ENCODE assay signal across 1 cellular context in genomic region chr2:105037572-105038382, GRCh38.
TF ChIP-seq lines count a peak whose summit lies in the region.

Gene MRPS9, plus strand, starts transcription at chr2:105038069. Its CDS starts 24 bp downstream, at chr2:105038093.

TF ChIP-seq in HepG2, 621 proteins besides CTCF, POLR2A, EP300 and RAD21 (continued from another document and continues in another):
- TF ChIP-seq, protein P1, sequence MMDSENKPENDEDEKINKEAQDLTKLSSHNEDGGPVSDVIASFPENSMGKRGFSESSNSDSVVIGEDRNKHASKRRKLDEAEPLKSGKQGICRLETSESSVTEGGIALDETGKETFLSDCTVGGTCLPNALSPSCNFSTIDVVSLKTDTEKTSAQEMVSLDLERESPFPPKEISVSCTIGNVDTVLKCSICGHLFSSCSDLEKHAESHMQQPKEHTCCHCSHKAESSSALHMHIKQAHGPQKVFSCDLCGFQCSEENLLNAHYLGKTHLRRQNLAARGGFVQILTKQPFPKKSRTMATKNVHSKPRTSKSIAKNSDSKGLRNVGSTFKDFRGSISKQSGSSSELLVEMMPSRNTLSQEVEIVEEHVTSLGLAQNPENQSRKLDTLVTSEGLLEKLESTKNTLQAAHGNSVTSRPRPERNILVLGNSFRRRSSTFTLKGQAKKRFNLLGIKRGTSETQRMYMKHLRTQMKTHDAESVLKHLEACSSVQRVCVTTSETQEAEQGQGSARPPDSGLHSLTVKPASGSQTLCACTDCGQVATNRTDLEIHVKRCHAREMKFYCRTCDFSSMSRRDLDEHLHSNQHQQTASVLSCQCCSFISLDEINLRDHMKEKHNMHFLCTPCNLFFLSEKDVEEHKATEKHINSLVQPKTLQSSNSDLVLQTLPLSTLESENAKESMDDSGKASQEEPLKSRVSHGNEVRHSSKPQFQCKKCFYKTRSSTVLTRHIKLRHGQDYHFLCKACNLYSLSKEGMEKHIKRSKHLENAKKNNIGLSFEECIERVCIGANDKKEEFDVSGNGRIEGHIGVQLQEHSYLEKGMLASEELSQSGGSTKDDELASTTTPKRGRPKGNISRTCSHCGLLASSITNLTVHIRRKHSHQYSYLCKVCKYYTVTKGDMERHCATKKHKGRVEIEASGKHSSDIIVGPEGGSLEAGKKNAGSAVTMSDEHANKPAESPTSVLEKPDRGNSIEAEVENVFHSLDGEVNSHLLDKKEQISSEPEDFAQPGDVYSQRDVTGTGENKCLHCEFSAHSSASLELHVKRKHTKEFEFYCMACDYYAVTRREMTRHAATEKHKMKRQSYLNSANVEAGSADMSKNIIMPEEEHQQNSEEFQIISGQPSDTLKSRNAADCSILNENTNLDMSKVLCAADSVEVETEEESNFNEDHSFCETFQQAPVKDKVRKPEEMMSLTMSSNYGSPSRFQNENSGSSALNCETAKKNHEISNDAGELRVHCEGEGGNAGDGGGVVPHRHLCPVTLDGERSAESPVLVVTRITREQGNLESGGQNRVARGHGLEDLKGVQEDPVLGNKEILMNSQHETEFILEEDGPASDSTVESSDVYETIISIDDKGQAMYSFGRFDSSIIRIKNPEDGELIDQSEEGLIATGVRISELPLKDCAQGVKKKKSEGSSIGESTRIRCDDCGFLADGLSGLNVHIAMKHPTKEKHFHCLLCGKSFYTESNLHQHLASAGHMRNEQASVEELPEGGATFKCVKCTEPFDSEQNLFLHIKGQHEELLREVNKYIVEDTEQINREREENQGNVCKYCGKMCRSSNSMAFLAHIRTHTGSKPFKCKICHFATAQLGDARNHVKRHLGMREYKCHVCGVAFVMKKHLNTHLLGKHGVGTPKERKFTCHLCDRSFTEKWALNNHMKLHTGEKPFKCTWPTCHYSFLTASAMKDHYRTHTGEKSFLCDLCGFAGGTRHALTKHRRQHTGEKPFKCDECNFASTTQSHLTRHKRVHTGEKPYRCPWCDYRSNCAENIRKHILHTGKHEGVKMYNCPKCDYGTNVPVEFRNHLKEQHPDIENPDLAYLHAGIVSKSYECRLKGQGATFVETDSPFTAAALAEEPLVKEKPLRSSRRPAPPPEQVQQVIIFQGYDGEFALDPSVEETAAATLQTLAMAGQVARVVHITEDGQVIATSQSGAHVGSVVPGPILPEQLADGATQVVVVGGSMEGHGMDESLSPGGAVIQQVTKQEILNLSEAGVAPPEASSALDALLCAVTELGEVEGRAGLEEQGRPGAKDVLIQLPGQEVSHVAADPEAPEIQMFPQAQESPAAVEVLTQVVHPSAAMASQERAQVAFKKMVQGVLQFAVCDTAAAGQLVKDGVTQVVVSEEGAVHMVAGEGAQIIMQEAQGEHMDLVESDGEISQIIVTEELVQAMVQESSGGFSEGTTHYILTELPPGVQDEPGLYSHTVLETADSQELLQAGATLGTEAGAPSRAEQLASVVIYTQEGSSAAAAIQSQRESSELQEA (CRISPR knock-in tag; IDR thresholded peaks at IDR 0.05; ENCODE audit: not compliant biosample characterization): peak; percentile 78
- TF ChIP-seq, protein P2, sequence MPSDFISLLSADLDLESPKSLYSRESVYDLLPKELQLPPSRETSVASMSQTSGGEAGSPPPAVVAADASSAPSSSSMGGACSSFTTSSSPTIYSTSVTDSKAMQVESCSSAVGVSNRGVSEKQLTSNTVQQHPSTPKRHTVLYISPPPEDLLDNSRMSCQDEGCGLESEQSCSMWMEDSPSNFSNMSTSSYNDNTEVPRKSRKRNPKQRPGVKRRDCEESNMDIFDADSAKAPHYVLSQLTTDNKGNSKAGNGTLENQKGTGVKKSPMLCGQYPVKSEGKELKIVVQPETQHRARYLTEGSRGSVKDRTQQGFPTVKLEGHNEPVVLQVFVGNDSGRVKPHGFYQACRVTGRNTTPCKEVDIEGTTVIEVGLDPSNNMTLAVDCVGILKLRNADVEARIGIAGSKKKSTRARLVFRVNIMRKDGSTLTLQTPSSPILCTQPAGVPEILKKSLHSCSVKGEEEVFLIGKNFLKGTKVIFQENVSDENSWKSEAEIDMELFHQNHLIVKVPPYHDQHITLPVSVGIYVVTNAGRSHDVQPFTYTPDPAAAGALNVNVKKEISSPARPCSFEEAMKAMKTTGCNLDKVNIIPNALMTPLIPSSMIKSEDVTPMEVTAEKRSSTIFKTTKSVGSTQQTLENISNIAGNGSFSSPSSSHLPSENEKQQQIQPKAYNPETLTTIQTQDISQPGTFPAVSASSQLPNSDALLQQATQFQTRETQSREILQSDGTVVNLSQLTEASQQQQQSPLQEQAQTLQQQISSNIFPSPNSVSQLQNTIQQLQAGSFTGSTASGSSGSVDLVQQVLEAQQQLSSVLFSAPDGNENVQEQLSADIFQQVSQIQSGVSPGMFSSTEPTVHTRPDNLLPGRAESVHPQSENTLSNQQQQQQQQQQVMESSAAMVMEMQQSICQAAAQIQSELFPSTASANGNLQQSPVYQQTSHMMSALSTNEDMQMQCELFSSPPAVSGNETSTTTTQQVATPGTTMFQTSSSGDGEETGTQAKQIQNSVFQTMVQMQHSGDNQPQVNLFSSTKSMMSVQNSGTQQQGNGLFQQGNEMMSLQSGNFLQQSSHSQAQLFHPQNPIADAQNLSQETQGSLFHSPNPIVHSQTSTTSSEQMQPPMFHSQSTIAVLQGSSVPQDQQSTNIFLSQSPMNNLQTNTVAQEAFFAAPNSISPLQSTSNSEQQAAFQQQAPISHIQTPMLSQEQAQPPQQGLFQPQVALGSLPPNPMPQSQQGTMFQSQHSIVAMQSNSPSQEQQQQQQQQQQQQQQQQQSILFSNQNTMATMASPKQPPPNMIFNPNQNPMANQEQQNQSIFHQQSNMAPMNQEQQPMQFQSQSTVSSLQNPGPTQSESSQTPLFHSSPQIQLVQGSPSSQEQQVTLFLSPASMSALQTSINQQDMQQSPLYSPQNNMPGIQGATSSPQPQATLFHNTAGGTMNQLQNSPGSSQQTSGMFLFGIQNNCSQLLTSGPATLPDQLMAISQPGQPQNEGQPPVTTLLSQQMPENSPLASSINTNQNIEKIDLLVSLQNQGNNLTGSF (CRISPR knock-in tag; IDR thresholded peaks at IDR 0.05): no peak
- no peak for TF ChIP-seq HMGXB3 (CRISPR knock-in tag; IDR thresholded peaks at IDR 0.05; ENCODE audit: borderline replicate concordance)
- TF ChIP-seq TOPORS (CRISPR knock-in tag; IDR thresholded peaks at IDR 0.05): no peak; the same call in 1 of the 2 replicates
- TF ChIP-seq KAT7 (CRISPR knock-in tag; IDR thresholded peaks at IDR 0.05; ENCODE audit: borderline replicate concordance): peak; percentile 84
- 0 out of 2 replicates have a peak, but pooled peaks have one; percentile 10 for TF ChIP-seq SIX1 (CRISPR knock-in tag; IDR thresholded peaks at IDR 0.05; ENCODE audit: borderline replicate concordance)
- TF ChIP-seq SSRP1 (CRISPR knock-in tag; IDR thresholded peaks at IDR 0.05): no peak
- TF ChIP-seq ZNF672 (CRISPR knock-in tag; IDR thresholded peaks at IDR 0.05): no peak
- no peak for TF ChIP-seq ZFP37 (CRISPR knock-in tag; IDR thresholded peaks at IDR 0.05; ENCODE audit: borderline replicate concordance)
- TF ChIP-seq, protein P3, sequence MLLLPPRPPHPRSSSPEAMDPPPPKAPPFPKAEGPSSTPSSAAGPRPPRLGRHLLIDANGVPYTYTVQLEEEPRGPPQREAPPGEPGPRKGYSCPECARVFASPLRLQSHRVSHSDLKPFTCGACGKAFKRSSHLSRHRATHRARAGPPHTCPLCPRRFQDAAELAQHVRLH (CRISPR knock-in tag; IDR thresholded peaks at IDR 0.05; ENCODE audit: borderline replicate concordance, low read depth): peak; percentile 19; the same call in 1 of the 2 replicates
- no peak for TF ChIP-seq TBX3 (IDR thresholded peaks at IDR 0.05; ENCODE audit: borderline replicate concordance)
- no peak for TF ChIP-seq NBN (conservative IDR thresholded peaks at IDR 0.05)
- TF ChIP-seq ZNF207 (IDR thresholded peaks at IDR 0.05; ENCODE audit: borderline replicate concordance): no peak
- TF ChIP-seq SMAD9 (CRISPR knock-in tag; IDR thresholded peaks at IDR 0.05): peak; percentile 20; the same call in 1 of the 2 replicates
- no peak for TF ChIP-seq NONO (IDR thresholded peaks at IDR 0.05)
- peak; percentile 65; the same call in 1 of the 2 replicates for TF ChIP-seq NONO (CRISPR knock-in tag; conservative IDR thresholded peaks at IDR 0.05)
- TF ChIP-seq ARID4A (CRISPR knock-in tag; IDR thresholded peaks at IDR 0.05; ENCODE audit: borderline replicate concordance): peak; percentile 83
- TF ChIP-seq IRF1 (CRISPR knock-in tag; IDR thresholded peaks at IDR 0.05; ENCODE audit: low read depth): no peak
- TF ChIP-seq, protein P4, sequence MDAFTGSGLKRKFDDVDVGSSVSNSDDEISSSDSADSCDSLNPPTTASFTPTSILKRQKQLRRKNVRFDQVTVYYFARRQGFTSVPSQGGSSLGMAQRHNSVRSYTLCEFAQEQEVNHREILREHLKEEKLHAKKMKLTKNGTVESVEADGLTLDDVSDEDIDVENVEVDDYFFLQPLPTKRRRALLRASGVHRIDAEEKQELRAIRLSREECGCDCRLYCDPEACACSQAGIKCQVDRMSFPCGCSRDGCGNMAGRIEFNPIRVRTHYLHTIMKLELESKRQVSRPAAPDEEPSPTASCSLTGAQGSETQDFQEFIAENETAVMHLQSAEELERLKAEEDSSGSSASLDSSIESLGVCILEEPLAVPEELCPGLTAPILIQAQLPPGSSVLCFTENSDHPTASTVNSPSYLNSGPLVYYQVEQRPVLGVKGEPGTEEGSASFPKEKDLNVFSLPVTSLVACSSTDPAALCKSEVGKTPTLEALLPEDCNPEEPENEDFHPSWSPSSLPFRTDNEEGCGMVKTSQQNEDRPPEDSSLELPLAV (CRISPR knock-in tag; conservative IDR thresholded peaks at IDR 0.05; ENCODE audit: low read depth): no peak
- no peak; the same call in 1 of the 2 replicates for TF ChIP-seq ZNF790 (CRISPR knock-in tag; IDR thresholded peaks at IDR 0.05; ENCODE audit: borderline replicate concordance)
- no peak; the same call in 1 of the 2 replicates for TF ChIP-seq ZNF552 (CRISPR knock-in tag; IDR thresholded peaks at IDR 0.05; ENCODE audit: borderline replicate concordance)
- no peak for TF ChIP-seq ZNF256 (CRISPR knock-in tag; conservative IDR thresholded peaks at IDR 0.05)
- TF ChIP-seq ZNF713 (CRISPR knock-in tag; IDR thresholded peaks at IDR 0.05): 0 out of 2 replicates have a peak, but pooled peaks have one; percentile 30
- no peak; the same call in 1 of the 2 replicates for TF ChIP-seq ZSCAN30 (CRISPR knock-in tag; IDR thresholded peaks at IDR 0.05)
